In genomic region chr5:68730220-68731010, GRCh38 we compare ENCODE assay signal across 8 cellular contexts.
DNase-seq lines count a peak whose midpoint lies in the region; ATAC-seq, FAIRE-seq and TF ChIP-seq lines count a peak whose summit lies in the region.

No MANE protein-coding gene starts in this region.

- no peaks in the 10 kb centered on the region for H3K36me3 Mint-ChIP-seq in activated naive CD8-positive, alpha-beta T cell treated with anti-CD3 and anti-CD28 coated beads, Interleukin-2, amount 50 U/mL, for 24 hours (ENCODE audit: low read depth)

- H3K4me1 ChIP-seq in mammary epithelial cell (ENCODE audit: insufficient read depth, low read length) = no peaks in the 10 kb centered on the region

- dilution Hi-C loops in mammary epithelial cell (cut with HindIII; ENCODE audit: low sequenced_read_pairs) = no loop called here

- WGBS in mammary epithelial cell (ENCODE audit: low coverage, missing lambda C conversion rate) = 33% methylated on average over 7 of the region's 7 CpGs

- H3K36me3 ChIP-seq in mammary epithelial cell (ENCODE audit: insufficient read depth, low read length) = no peaks in the 10 kb centered on the region

- H4K20me1 ChIP-seq in mammary epithelial cell (ENCODE audit: insufficient read depth, low read length) = no peaks in the 10 kb centered on the region

- FAIRE-seq in urothelium cell line (lab: Jason Lieb, UNC) = no peak

- no peaks in the 10 kb centered on the region for H3K9me3 Mint-ChIP-seq in activated naive CD8-positive, alpha-beta T cell treated with anti-CD3 and anti-CD28 coated beads, Interleukin-2, amount 50 U/mL, for 24 hours

- peaks cover 2% of the 10 kb centered on the region for H3K4me1 Mint-ChIP-seq in activated naive CD8-positive, alpha-beta T cell treated with anti-CD3 and anti-CD28 coated beads, Interleukin-2, amount 50 U/mL, for 24 hours

- no peak overlapping the region for H3K9ac ChIP-seq in mammary epithelial cell (ENCODE audit: insufficient read depth, low read length)

- no peak overlapping the region for H3K4me3 ChIP-seq in mammary epithelial cell (replicated peaks in 1 of 3; ENCODE audit: insufficient read depth in 1 of 3, low read depth in 2 of 3, low read length in 3 of 3)

- ATAC-seq in left colon = peak; percentile 48
- no peak for ATAC-seq in HG03175 (IDR thresholded peaks at IDR 0.05; ENCODE audit: unreplicated experiment)
- ATAC-seq in activated naive CD8-positive, alpha-beta T cell treated with anti-CD3 and anti-CD28 coated beads, Interleukin-2, amount 50 U/mL, for 24 hours = no peak

- DNase-seq in NCI-H82 (lab: John Stamatoyannopoulos, UW) (peak; percentile 2), NCI-H82 treated with DMSO at 0.1 percent for 48 hours (lab: John Stamatoyannopoulos, UW; ENCODE audit: unreplicated experiment) (no peak), mammary epithelial cell (peak; percentile 25), left colon (no peak), urothelium cell line (ENCODE audit: low spot score) (peak; percentile 83), SW 1271 (lab: John Stamatoyannopoulos, UW) (no peak)
- DNase-seq in activated naive CD8-positive, alpha-beta T cell treated with anti-CD3 and anti-CD28 coated beads, Interleukin-2, amount 50 U/mL, for 24 hours = no peak

- no peak overlapping the region for H3K27ac Mint-ChIP-seq in activated naive CD8-positive, alpha-beta T cell treated with anti-CD3 and anti-CD28 coated beads, Interleukin-2, amount 50 U/mL, for 24 hours

- no peak overlapping the region for H3K4me3 Mint-ChIP-seq in activated naive CD8-positive, alpha-beta T cell treated with anti-CD3 and anti-CD28 coated beads, Interleukin-2, amount 50 U/mL, for 24 hours

- CTCF ChIA-PET in mammary epithelial cell (lab: Charles Lee; ENCODE audit: low non-redundant PET) = no interaction called here

- no peaks in the 10 kb centered on the region for H3K9me3 ChIP-seq in mammary epithelial cell (replicated peaks; ENCODE audit: insufficient read depth, low read length)

- H2AFZ ChIP-seq in mammary epithelial cell (ENCODE audit: low read depth, low read length) = no peak overlapping the region

- H3K27me3 ChIP-seq in mammary epithelial cell (ENCODE audit: insufficient read depth, low read length) = peaks cover 3% of the 10 kb centered on the region

- H3K27ac ChIP-seq in mammary epithelial cell (ENCODE audit: insufficient read depth, low read depth, low read length) = no peak overlapping the region

- intact Hi-C loops in mammary epithelial cell (cut with micrococcal nuclease) (no loop called here), left colon (cut with DNase I, micrococcal nuclease) (no loop called here)

- no peak overlapping the region for H3K4me2 ChIP-seq in mammary epithelial cell (ENCODE audit: insufficient read depth, low read depth, low read length)

- no peaks in the 10 kb centered on the region for H3K79me2 ChIP-seq in mammary epithelial cell (ENCODE audit: insufficient read depth, low read length)

- in situ Hi-C loops in mammary epithelial cell (cut with MboI; ENCODE audit: low sequenced_read_pairs in 2 of 2) = no loop called here

- no peaks in the 10 kb centered on the region for H3K27me3 Mint-ChIP-seq in activated naive CD8-positive, alpha-beta T cell treated with anti-CD3 and anti-CD28 coated beads, Interleukin-2, amount 50 U/mL, for 24 hours

- no peak for TF ChIP-seq CTCF in mammary epithelial cell (conservative IDR thresholded peaks at IDR 0.05 in 1 of 2, IDR thresholded peaks at IDR 0.05 in 1 of 2; ENCODE audit: extremely low read depth in 1 of 2, insufficient read depth in 1 of 2, low read depth in 1 of 2, low read length in 2 of 2)

- no TSS peak for BruUV-seq in mammary epithelial cell (replicated peaks; lab: Mats Ljungman, UMichigan)

Comparison
In these comparisons a context has a peak if more than half of its experiments do, and no peak if none do; other contexts are left out.
1. DNase-seq: peak in NCI-H82 (single experiment), mammary epithelial cell (single experiment) and urothelium cell line (single experiment); none in NCI-H82 treated with DMSO at 0.1 percent for 48 hours (single experiment), left colon (0 of 2), activated naive CD8-positive, alpha-beta T cell treated with anti-CD3 and anti-CD28 coated beads, Interleukin-2, amount 50 U/mL, for 24 hours (single experiment) and SW 1271 (0 of 2).